27 cellular contexts compared by ENCODE assay signal in genomic region chr16:75208242-75208825, GRCh38. TPM values are rescaled to one million over a fixed set of nuclear protein-coding genes. Genes with fewer than 3 reads are reported as not detected.
"Had no signal": no experiment of that assay in that cellular context is flagged by ENCODE, and none has a peak within 500 bp of the region (broad histone marks: within the 10 kb centered on the region; RNA-seq: fewer than 3 reads in every experiment).

No MANE protein-coding gene starts in this region.

- H3K4me3 ChIP-seq: prostate gland, upper lobe of right lung had no signal

- DNase-seq: activated CD4-positive, alpha-beta T cell treated with anti-CD3 and anti-CD28 coated beads for 1 hour; activated CD4-positive, alpha-beta T cell treated with anti-CD3 and anti-CD28 coated beads, Interleukin-2, amount 50 U/mL, for 1 hour; activated CD8-positive, alpha-beta T cell treated with anti-CD3 and anti-CD28 coated beads, Interleukin-2, amount 10 ng/mL, durations not matched to agents 7 days and 5 days; brain microvascular endothelial cell; central memory CD4-positive, alpha-beta T cell; effector memory CD4-positive, alpha-beta T cell; foreskin melanocyte; glutamatergic neuron; hypothalamus; naive B cell; stimulated activated CD4-positive, alpha-beta T cell treated with anti-CD3 and anti-CD28 coated beads, Interleukin-12 subunit alpha, Interleukin-12 subunit beta, amount 100 ng/mL, for 4 hours; stimulated activated CD4-positive, alpha-beta T cell treated with anti-CD3 and anti-CD28 coated beads, Interleukin-4, amount 100 ng/mL, for 4 hours; stimulated activated naive CD8-positive, alpha-beta T cell treated with anti-CD3 and anti-CD28 coated beads, Interleukin-15, Interleukin-2, amounts not matched to agents 100 U/mL and 50 U/mL, for 24 hours; T-helper 1 cell; upper lobe of right lung had no signal

- H3K27me3 Mint-ChIP-seq: activated T-helper 17 cell treated with anti-CD3 and anti-CD28 coated beads, Interleukin-2, amount 50 U/mL, for 72 hours had no signal

- H3K4me3 Mint-ChIP-seq: activated CD8-positive, alpha-beta T cell treated with anti-CD3 and anti-CD28 coated beads, Interleukin-2, amount 10 ng/mL, durations not matched to agents 7 days and 5 days; activated T-helper 17 cell treated with anti-CD3 and anti-CD28 coated beads, Interleukin-2, amount 50 U/mL, for 72 hours; memory B cell; neural crest cell had no signal

- H3K27me3 ChIP-seq: brain microvascular endothelial cell, upper lobe of right lung had no signal

- H3K27ac ChIP-seq: brain microvascular endothelial cell, prostate gland, upper lobe of right lung had no signal

- H3K36me3 ChIP-seq: brain microvascular endothelial cell, prostate gland, upper lobe of right lung had no signal

- ATAC-seq: activated CD8-positive, alpha-beta T cell treated with anti-CD3 and anti-CD28 coated beads, Interleukin-2, amount 10 ng/mL, durations not matched to agents 7 days and 5 days; activated naive CD4-positive, alpha-beta T cell treated with anti-CD3 and anti-CD28 coated beads, Interleukin-2, amount 50 U/mL, for 72 hours; activated T-helper 17 cell treated with anti-CD3 and anti-CD28 coated beads, Interleukin-2, amount 50 U/mL, for 72 hours; esophagus mucosa; stimulated activated naive CD8-positive, alpha-beta T cell treated with anti-CD3 and anti-CD28 coated beads, Interleukin-15, Interleukin-2, amounts not matched to agents 100 U/mL and 50 U/mL, for 24 hours; upper lobe of right lung had no signal

- H3K9me3 Mint-ChIP-seq: activated naive CD4-positive, alpha-beta T cell treated with anti-CD3 and anti-CD28 coated beads, Interleukin-2, amount 50 U/mL, for 72 hours; activated T-helper 17 cell treated with anti-CD3 and anti-CD28 coated beads, Interleukin-2, amount 50 U/mL, for 72 hours; memory B cell; neural crest cell had no signal

- H3K27ac Mint-ChIP-seq: activated CD8-positive, alpha-beta T cell treated with anti-CD3 and anti-CD28 coated beads, Interleukin-2, amount 10 ng/mL, durations not matched to agents 7 days and 5 days; activated naive CD4-positive, alpha-beta T cell treated with anti-CD3 and anti-CD28 coated beads, Interleukin-2, amount 50 U/mL, for 72 hours; activated T-helper 17 cell treated with anti-CD3 and anti-CD28 coated beads, Interleukin-2, amount 50 U/mL, for 72 hours; memory B cell had no signal

- H3K4me1 Mint-ChIP-seq: activated T-helper 17 cell treated with anti-CD3 and anti-CD28 coated beads, Interleukin-2, amount 50 U/mL, for 72 hours; memory B cell; neural crest cell had no signal

- H3K36me3 Mint-ChIP-seq: activated naive CD4-positive, alpha-beta T cell treated with anti-CD3 and anti-CD28 coated beads, Interleukin-2, amount 50 U/mL, for 72 hours; memory B cell; naive B cell had no signal

- H3K9me3 ChIP-seq: prostate gland, upper lobe of right lung had no signal

- H3K4me1 ChIP-seq: prostate gland, upper lobe of right lung had no signal

RNA-seq across cellular contexts. Expression of gene CTRB2, which starts 1.4 kb away (rescaled TPM):
- total RNA-seq: activated CD8-positive, alpha-beta T cell treated with anti-CD3 and anti-CD28 coated beads, Interleukin-2, amount 10 ng/mL, durations not matched to agents 7 days and 5 days; activated naive CD4-positive, alpha-beta T cell treated with anti-CD3 and anti-CD28 coated beads, Interleukin-2, amount 50 U/mL, for 72 hours; activated T-helper 17 cell treated with anti-CD3 and anti-CD28 coated beads, Interleukin-2, amount 50 U/mL, for 72 hours; dermis microvascular lymphatic vessel endothelial cell; endothelial cell of umbilical vein; esophagus mucosa; mononuclear cell; neural crest cell; osteocyte; prostate gland; skeletal muscle tissue; subcutaneous adipose tissue had no signal
- polyA plus RNA-seq: endothelial cell of umbilical vein had no signal

RNA-seq across cellular contexts. Expression of gene CTRB1, which starts 10.5 kb away (rescaled TPM):
- total RNA-seq: activated CD8-positive, alpha-beta T cell treated with anti-CD3 and anti-CD28 coated beads, Interleukin-2, amount 10 ng/mL, durations not matched to agents 7 days and 5 days; activated naive CD4-positive, alpha-beta T cell treated with anti-CD3 and anti-CD28 coated beads, Interleukin-2, amount 50 U/mL, for 72 hours; activated T-helper 17 cell treated with anti-CD3 and anti-CD28 coated beads, Interleukin-2, amount 50 U/mL, for 72 hours; dermis microvascular lymphatic vessel endothelial cell; endothelial cell of umbilical vein; mononuclear cell; neural crest cell; osteocyte; skeletal muscle tissue; subcutaneous adipose tissue; upper lobe of right lung had no signal
- polyA plus RNA-seq: endothelial cell of umbilical vein had no signal
